Comparison of ENCODE assay signal across 20 cellular contexts in the genomic region with DNA sequence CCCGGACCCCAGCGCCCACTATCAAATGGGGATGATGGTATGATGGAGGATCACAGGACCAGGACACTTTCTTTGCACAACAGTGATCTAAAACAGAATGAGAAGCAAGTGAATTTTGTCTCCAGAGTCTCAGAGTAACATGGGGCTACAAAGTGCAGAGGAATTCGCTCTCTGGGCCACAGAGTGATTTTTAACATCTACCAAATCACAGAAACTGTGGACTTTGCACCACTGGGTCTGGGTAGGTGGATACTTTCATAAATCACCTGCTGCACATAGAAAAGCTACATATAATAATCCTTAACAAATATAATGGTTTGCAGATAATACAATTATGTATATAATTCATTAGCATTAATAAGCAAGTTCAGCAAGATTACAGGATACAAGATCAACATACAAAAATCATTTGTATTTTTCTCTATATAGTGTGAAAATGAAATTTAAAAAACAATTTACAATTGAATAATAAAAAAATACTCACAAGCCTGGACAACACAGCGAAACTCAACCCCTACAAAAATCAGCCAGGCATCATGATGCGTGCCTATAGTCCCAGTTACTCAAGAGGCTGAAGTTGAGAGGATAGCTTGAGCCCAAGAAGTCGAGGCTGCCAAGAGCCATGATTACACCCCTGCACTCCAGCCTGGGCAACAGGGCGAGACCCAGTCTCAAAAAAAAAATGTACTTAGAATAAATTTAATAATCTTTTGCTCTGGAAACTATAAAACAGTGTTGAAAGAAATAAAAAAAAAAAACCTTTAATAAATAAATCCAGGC.
DNase-seq lines count a peak whose midpoint lies in the region; ATAC-seq and TF ChIP-seq lines count a peak whose summit lies in the region.
"Had no signal": no experiment of that assay in that cellular context is flagged by ENCODE, and none has a peak within 500 bp of the region (broad histone marks: within the 10 kb centered on the region; RNA-seq: fewer than 3 reads in every experiment).

No MANE protein-coding gene starts in this region.

- H2AFZ ChIP-seq in mesenchymal stem cell (ENCODE audit: low read depth, low read length): no peak overlapping the region
- H2AFZ ChIP-seq: GM23338 had no signal

- H3K4me1 ChIP-seq in cardiac muscle cell (ENCODE audit: low read depth): peaks cover 38% of the 10 kb centered on the region
- H3K4me1 ChIP-seq in right cardiac atrium (ENCODE audit: control insufficient read depth, insufficient read depth, low read length): peaks cover 2% of the 10 kb centered on the region
- H3K4me1 ChIP-seq in right lobe of liver: no peaks in the 10 kb centered on the region
- no peaks in the 10 kb centered on the region for H3K4me1 ChIP-seq in mesenchymal stem cell (ENCODE audit: control insufficient read depth, insufficient read depth, low read depth, low read length)
- H3K4me1 ChIP-seq: A549, Caco-2 had no signal

- H4K8ac ChIP-seq in mesenchymal stem cell (ENCODE audit: low read length): no peak overlapping the region

- TF ChIP-seq CTCF in cardiac muscle cell (IDR thresholded peaks at IDR 0.05; ENCODE audit: low read depth, low read length) (no peak), C4-2B (conservative IDR thresholded peaks at IDR 0.05) (no peak), WTC11 (IDR thresholded peaks at IDR 0.05) (no peak), right lobe of liver (IDR thresholded peaks at IDR 0.05) (no peak)

- H2BK15ac ChIP-seq in mesenchymal stem cell (ENCODE audit: low read depth, poor library complexity, severe bottlenecking): no peak overlapping the region

- no peak overlapping the region for H3K4ac ChIP-seq in mesenchymal stem cell (ENCODE audit: low read depth in 1 of 2, low read length in 2 of 2)

- no peak overlapping the region for H4K91ac ChIP-seq in mesenchymal stem cell (ENCODE audit: low read length)

- CTCF ChIA-PET in WTC11 (lab: Charles Lee): interaction anchor here (0.6 kb wide), 1 partner anchor 42 kb away, joined by 4 read pairs; no protein-coding TSS in a partner anchor

- intact Hi-C loops in right cardiac atrium (cut with DNase I): loop anchor here in 1 of 4 donors (10.0 kb wide), 1 partner anchor 119 kb away; no protein-coding TSS in a partner anchor
- intact Hi-C loops in right lobe of liver (cut with DNase I): no loop called here

- POLR2A ChIA-PET in WTC11 (lab: Charles Lee): no interaction called here

- no peaks in the 10 kb centered on the region for H3K9me3 ChIP-seq in cardiac muscle cell (ENCODE audit: low read depth)
- no peaks in the 10 kb centered on the region for H3K9me3 ChIP-seq in right cardiac atrium (ENCODE audit: control insufficient read depth, low read length)
- H3K9me3 ChIP-seq in right lobe of liver: no peaks in the 10 kb centered on the region
- H3K9me3 ChIP-seq in mesenchymal stem cell (ENCODE audit: control insufficient read depth, low read length): no peaks in the 10 kb centered on the region
- H3K9me3 ChIP-seq: A549, Caco-2 had no signal

- H3K4me3 ChIP-seq in cardiac muscle cell (no peak overlapping the region), right cardiac atrium (ENCODE audit: low read length) (no peak overlapping the region), right lobe of liver (no peak overlapping the region), mesenchymal stem cell (ENCODE audit: insufficient read depth in 1 of 2, low read depth in 1 of 2, low read length in 2 of 2) (no peak overlapping the region)
- H3K4me3 ChIP-seq: A549, GM23338 had no signal

- no peak overlapping the region for H3K9ac ChIP-seq in mesenchymal stem cell (ENCODE audit: low read length)

- no peak overlapping the region for H3K4me3 Mint-ChIP-seq in WTC11
- H3K4me3 Mint-ChIP-seq: CD4-positive, CD25-positive, alpha-beta regulatory T cell; CD8-positive, alpha-beta T cell; GM23338; H9; HFFc6 had no signal

- H3K36me3 ChIP-seq in cardiac muscle cell: peaks cover 46% of the 10 kb centered on the region
- peaks cover 0 to 3% (median under 1%) of the 10 kb centered on the region in 4 donors for H3K36me3 ChIP-seq in right lobe of liver
- peaks cover 19 to 52% of the 10 kb centered on the region in 2 experiments for H3K36me3 ChIP-seq in mesenchymal stem cell (ENCODE audit: control insufficient read depth in 1 of 2, insufficient read depth in 2 of 2, low read depth in 1 of 2, low read length in 2 of 2)

- H3K27me3 ChIP-seq in cardiac muscle cell (no peaks in the 10 kb centered on the region), right cardiac atrium (ENCODE audit: control insufficient read depth, insufficient read depth) (no peaks in the 10 kb centered on the region), right lobe of liver (no peaks in the 10 kb centered on the region), mesenchymal stem cell (ENCODE audit: control insufficient read depth in 1 of 2, insufficient read depth in 1 of 2, low read length in 2 of 2) (no peaks in the 10 kb centered on the region)

- H2BK12ac ChIP-seq in mesenchymal stem cell (ENCODE audit: low read length in 2 of 2): no peak overlapping the region

- ATAC-seq in right cardiac atrium (no peak), WTC11 (no peak), right lobe of liver (peak; percentile 41 to 54 (median 50)), HG03097 (IDR thresholded peaks at IDR 0.05; ENCODE audit: low FRiP score, unreplicated experiment) (no peak)
- ATAC-seq: A549; CD8-positive, alpha-beta T cell; GM23338 had no signal

- peaks cover 13% of the 10 kb centered on the region for H3K79me1 ChIP-seq in mesenchymal stem cell (replicated peaks; ENCODE audit: low read length, poor library complexity, severe bottlenecking)

- DNase-seq in cardiac muscle cell (ENCODE audit: low read depth in 1 of 2, low spot score in 1 of 2) (no peak), right cardiac atrium (no peak), WTC11 (ENCODE audit: low spot score) (no peak), right lobe of liver (no peak), mesenchymal stem cell (no peak), AG08396 (ENCODE audit: low spot score) (no peak)
- DNase-seq: 8988T; ACHN; Caco-2; CD4-positive, CD25-positive, alpha-beta regulatory T cell; CD8-positive, alpha-beta T cell; DMS153; DND-41; GF-D8; H9; HFFc6 had no signal

- H3K14ac ChIP-seq in mesenchymal stem cell (ENCODE audit: low read length in 2 of 2): no peak overlapping the region

- no peak for TF ChIP-seq POLR2A in right lobe of liver (IDR thresholded peaks at IDR 0.05)

- 0 out of 2 replicates have a peak overlapping the region, but pooled peaks have one; percentile 12 for H3K27ac Mint-ChIP-seq in WTC11
- H3K27ac Mint-ChIP-seq: CD8-positive, alpha-beta T cell; GM23338; H9; HFFc6 had no signal

- H3K36me3 Mint-ChIP-seq in WTC11: peaks cover 21% of the 10 kb centered on the region

- H2AK5ac ChIP-seq in mesenchymal stem cell (ENCODE audit: low read length, severe bottlenecking): no peak overlapping the region

- no peak overlapping the region for H3K23ac ChIP-seq in mesenchymal stem cell (ENCODE audit: low read length in 2 of 2)

- no peak overlapping the region for H3K4me2 ChIP-seq in mesenchymal stem cell (ENCODE audit: low read length, poor library complexity, severe bottlenecking)
- H3K4me2 ChIP-seq: A549, GM23338 had no signal

- peak overlapping the region; percentile 76 for H3K27ac ChIP-seq in cardiac muscle cell
- no peak overlapping the region for H3K27ac ChIP-seq in right cardiac atrium (ENCODE audit: low read length)
- peak overlapping the region; percentile 14; the same call in 1 of the 2 replicates for H3K27ac ChIP-seq in C4-2B
- H3K27ac ChIP-seq in right lobe of liver: no peak overlapping the region
- H3K27ac ChIP-seq in mesenchymal stem cell (ENCODE audit: low read length, poor library complexity, severe bottlenecking): no peak overlapping the region
- H3K27ac ChIP-seq: A549 had no signal

- no peaks in the 10 kb centered on the region for H3K9me3 Mint-ChIP-seq in WTC11
- H3K9me3 Mint-ChIP-seq: CD8-positive, alpha-beta T cell; GM23338; H9; HFFc6 had no signal

- H3K4me1 Mint-ChIP-seq in WTC11: no peaks in the 10 kb centered on the region
- H3K4me1 Mint-ChIP-seq: GM23338, H9 had no signal

- 88% methylated on average over 7 of the region's 7 CpGs for WGBS in right cardiac atrium
- WGBS in right lobe of liver (ENCODE audit: insufficient coverage, low coverage, low lambda C conversion rate, missing lambda C conversion rate): 90% methylated on average over 3 of the region's 7 CpGs
- 91% methylated on average over 6 of the region's 7 CpGs for WGBS in mesenchymal stem cell

- no peak overlapping the region for H2BK120ac ChIP-seq in mesenchymal stem cell (ENCODE audit: low read depth, low read length)

- H3K18ac ChIP-seq in mesenchymal stem cell (ENCODE audit: low read depth in 1 of 2, low read length in 2 of 2): no peak overlapping the region

- H2BK5ac ChIP-seq in mesenchymal stem cell (ENCODE audit: low read depth, low read length, poor library complexity, severe bottlenecking): no peak overlapping the region

- H3K27me3 Mint-ChIP-seq in WTC11 (ENCODE audit: low read depth): no peaks in the 10 kb centered on the region
- H3K27me3 Mint-ChIP-seq: CD4-positive, CD25-positive, alpha-beta regulatory T cell had no signal

TF ChIP-seq in WTC11, 78 proteins besides CTCF, POLR2A, EP300 and RAD21 (continues in another document):
- TF ChIP-seq PRRX2 (CRISPR knock-in tag; IDR thresholded peaks at IDR 0.05) (no peak), ZBTB21 (CRISPR knock-in tag; IDR thresholded peaks at IDR 0.05; ENCODE audit: borderline replicate concordance) (no peak), NR3C1 (CRISPR knock-in tag; conservative IDR thresholded peaks at IDR 0.05; ENCODE audit: low read depth) (no peak), ELF4 (CRISPR knock-in tag; IDR thresholded peaks at IDR 0.05; ENCODE audit: low read depth) (no peak), RELA (CRISPR knock-in tag; IDR thresholded peaks at IDR 0.05; ENCODE audit: borderline replicate concordance) (no peak)
- TF ChIP-seq, protein P1, sequence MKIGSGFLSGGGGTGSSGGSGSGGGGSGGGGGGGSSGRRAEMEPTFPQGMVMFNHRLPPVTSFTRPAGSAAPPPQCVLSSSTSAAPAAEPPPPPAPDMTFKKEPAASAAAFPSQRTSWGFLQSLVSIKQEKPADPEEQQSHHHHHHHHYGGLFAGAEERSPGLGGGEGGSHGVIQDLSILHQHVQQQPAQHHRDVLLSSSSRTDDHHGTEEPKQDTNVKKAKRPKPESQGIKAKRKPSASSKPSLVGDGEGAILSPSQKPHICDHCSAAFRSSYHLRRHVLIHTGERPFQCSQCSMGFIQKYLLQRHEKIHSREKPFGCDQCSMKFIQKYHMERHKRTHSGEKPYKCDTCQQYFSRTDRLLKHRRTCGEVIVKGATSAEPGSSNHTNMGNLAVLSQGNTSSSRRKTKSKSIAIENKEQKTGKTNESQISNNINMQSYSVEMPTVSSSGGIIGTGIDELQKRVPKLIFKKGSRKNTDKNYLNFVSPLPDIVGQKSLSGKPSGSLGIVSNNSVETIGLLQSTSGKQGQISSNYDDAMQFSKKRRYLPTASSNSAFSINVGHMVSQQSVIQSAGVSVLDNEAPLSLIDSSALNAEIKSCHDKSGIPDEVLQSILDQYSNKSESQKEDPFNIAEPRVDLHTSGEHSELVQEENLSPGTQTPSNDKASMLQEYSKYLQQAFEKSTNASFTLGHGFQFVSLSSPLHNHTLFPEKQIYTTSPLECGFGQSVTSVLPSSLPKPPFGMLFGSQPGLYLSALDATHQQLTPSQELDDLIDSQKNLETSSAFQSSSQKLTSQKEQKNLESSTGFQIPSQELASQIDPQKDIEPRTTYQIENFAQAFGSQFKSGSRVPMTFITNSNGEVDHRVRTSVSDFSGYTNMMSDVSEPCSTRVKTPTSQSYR (CRISPR knock-in tag; IDR thresholded peaks at IDR 0.05): no peak

Comparison
In these comparisons a context has a peak if more than half of its experiments do, and no peak if none do; other contexts are left out.
1. H3K27ac ChIP-seq: peak in cardiac muscle cell (single experiment) and C4-2B (single experiment); none in right cardiac atrium (single experiment), right lobe of liver (0 of 3) and mesenchymal stem cell (single experiment).
2. ATAC-seq: peak in right lobe of liver (4 of 4); none in right cardiac atrium (0 of 2), WTC11 (single experiment) and HG03097 (single experiment).